1 cellular context compared by ENCODE assay signal in the genomic region with DNA sequence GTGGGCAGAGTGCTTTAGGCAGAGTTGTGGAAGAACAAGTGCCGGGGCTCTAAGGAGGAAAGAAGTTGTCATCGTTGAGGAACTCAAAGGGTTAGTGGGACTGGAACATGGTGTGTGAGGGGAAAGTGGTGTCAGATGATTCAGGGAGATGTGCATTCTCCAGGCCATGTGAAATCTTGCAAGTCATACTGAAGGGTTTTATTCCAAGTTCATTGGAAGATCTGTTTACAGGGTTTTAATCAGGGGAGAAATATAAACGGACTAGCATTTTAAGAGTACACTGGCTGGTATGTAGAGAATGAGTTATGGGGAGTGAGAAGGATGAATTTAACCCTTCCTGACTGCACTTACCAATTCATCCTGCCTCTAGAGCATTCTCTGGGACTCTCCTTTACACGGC.
TF ChIP-seq lines count a peak whose summit lies in the region.

No MANE protein-coding gene starts in this region.

TF ChIP-seq in IMR-90, 13 proteins besides CTCF, POLR2A, EP300 and RAD21 (continued from another document):
- TF ChIP-seq NFE2L2 (IDR thresholded peaks at IDR 0.05; ENCODE audit: low read depth, low read length) = peak; percentile 70
